In genomic region chr6:53070808-53071207, GRCh38 we compare ENCODE assay signal across 9 cellular contexts. TPM values are rescaled to one million over a fixed set of nuclear protein-coding genes. Genes with fewer than 3 reads are reported as not detected.
DNase-seq lines count a peak whose midpoint lies in the region; ATAC-seq, FAIRE-seq and TF ChIP-seq lines count a peak whose summit lies in the region.
"Had no signal": no experiment of that assay in that cellular context is flagged by ENCODE, and none has a peak within 500 bp of the region (broad histone marks: within the 10 kb centered on the region; RNA-seq: fewer than 3 reads in every experiment).

No MANE protein-coding gene starts in this region.

- DNase-seq in stimulated activated CD4-positive, alpha-beta T cell treated with anti-CD3 and anti-CD28 coated beads, Interleukin-1b, Interleukin-23, amount 100 ng/mL, for 48 hours = peak; percentile 10
- DNase-seq in stimulated activated CD4-positive, alpha-beta T cell treated with anti-CD3 and anti-CD28 coated beads, Interleukin-4, amount 100 ng/mL, for 4 hours = no peak
- DNase-seq in RPMI7951 (ENCODE audit: low read depth) (peak; percentile 11), HTR-8/SVneo (ENCODE audit: insufficient read length, low spot score) (no peak), RWPE1 (ENCODE audit: low spot score) (no peak), DMS53 (lab: John Stamatoyannopoulos, UW) (no peak), esophagus squamous epithelium (lab: John Stamatoyannopoulos, UW) (no peak)
- DNase-seq: foreskin fibroblast had no signal

- POLR2A ChIA-PET in RWPE1 (lab: Yijun Ruan, JAX; ENCODE audit: low non-redundant PET) = no interaction called here

- H3K9me3 ChIP-seq in esophagus squamous epithelium = no peaks in the 10 kb centered on the region

- WGBS in esophagus squamous epithelium, 2 donors = 46 to 64% methylated on average over 1 of the region's 1 CpG

- intact Hi-C loops in esophagus squamous epithelium (cut with DNase I) = no loop called here

- no peak for TF ChIP-seq POLR2A in esophagus squamous epithelium (IDR thresholded peaks at IDR 0.05)

- CTCF ChIA-PET in RWPE1 (lab: Yijun Ruan, JAX) = no interaction called here

- H3K4me1 ChIP-seq in esophagus squamous epithelium = peaks cover 0 to 42% (median 20%) of the 10 kb centered on the region in 3 donors

- H3K27ac ChIP-seq in RWPE1 (no peak overlapping the region), esophagus squamous epithelium (no peak overlapping the region)

- TF ChIP-seq CTCF in RWPE1 (conservative IDR thresholded peaks at IDR 0.05; ENCODE audit: low read depth) = no peak
- no peak for TF ChIP-seq CTCF in esophagus squamous epithelium (IDR thresholded peaks at IDR 0.05)

- no peak for FAIRE-seq in HTR-8/SVneo (lab: Jason Lieb, UNC)

- H3K27me3 ChIP-seq in esophagus squamous epithelium = no peaks in the 10 kb centered on the region

- no peak overlapping the region for H3K4me3 ChIP-seq in esophagus squamous epithelium

- peak; percentile 61 for ATAC-seq in HG02678 (IDR thresholded peaks at IDR 0.05; ENCODE audit: unreplicated experiment)

- peaks cover 0 to 59% (median 7%) of the 10 kb centered on the region in 3 donors for H3K36me3 ChIP-seq in esophagus squamous epithelium

RNA-seq across cellular contexts. Expression of gene FBXO9, which starts 5.6 kb away (rescaled TPM):
- 28.7 and 43.4 TPM in 2 replicates for total RNA-seq in RPMI7951 (2014; rRNA removed; shearing (Covaris generic))
- total RNA-seq in esophagus squamous epithelium = 10 to 100 TPM; 28.8 to 61.4 (median 48.8) TPM

RNA-seq across cellular contexts. Expression of gene CILK1, which starts 9.2 kb away (rescaled TPM):
- total RNA-seq in RPMI7951 (2014; rRNA removed; shearing (Covaris generic)) = 16.0 and 19.0 TPM in 2 replicates
- 10 to 100 TPM; 11.9 to 18.9 (median 15.8) TPM for total RNA-seq in esophagus squamous epithelium

Comparison
In these comparisons a context has a peak if more than half of its experiments do, and no peak if none do; other contexts are left out.
1. DNase-seq: peak in stimulated activated CD4-positive, alpha-beta T cell treated with anti-CD3 and anti-CD28 coated beads, Interleukin-1b, Interleukin-23, amount 100 ng/mL, for 48 hours (single experiment) and RPMI7951 (single experiment); none in stimulated activated CD4-positive, alpha-beta T cell treated with anti-CD3 and anti-CD28 coated beads, Interleukin-4, amount 100 ng/mL, for 4 hours (0 of 2), HTR-8/SVneo (single experiment), RWPE1 (single experiment), DMS53 (single experiment) and esophagus squamous epithelium (single experiment).